ENCODE assay signal across 3 cellular contexts in the genomic region with DNA sequence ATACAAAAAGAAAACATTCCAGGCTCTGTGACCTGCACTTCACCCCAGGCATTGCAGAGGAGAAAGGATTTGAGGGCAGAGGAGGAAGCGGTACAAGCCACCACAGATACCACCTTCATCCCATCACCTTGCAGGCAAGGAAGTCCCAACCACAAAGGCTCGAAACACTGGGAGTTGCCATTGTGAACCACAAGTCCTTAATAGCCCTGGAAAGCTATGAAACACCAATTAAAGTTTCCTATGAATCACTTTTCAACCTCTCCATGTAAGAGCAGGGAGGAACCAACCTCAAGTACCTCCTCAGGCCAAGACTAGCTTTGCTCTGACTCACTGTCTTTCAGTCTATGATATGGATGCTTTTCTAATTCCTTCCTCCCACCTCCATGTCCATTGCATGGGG.
TF ChIP-seq lines count a peak whose summit lies in the region.

No MANE protein-coding gene starts in this region.

TF ChIP-seq in IMR-90, 13 proteins besides CTCF, POLR2A, EP300 and RAD21 (continued from another document):
- no peak for TF ChIP-seq MAFK (IDR thresholded peaks at IDR 0.05; ENCODE audit: low read depth, low read length)

TF ChIP-seq in WTC11, 78 proteins besides CTCF, POLR2A, EP300 and RAD21 (continued from another document):
- TF ChIP-seq, protein P1, sequence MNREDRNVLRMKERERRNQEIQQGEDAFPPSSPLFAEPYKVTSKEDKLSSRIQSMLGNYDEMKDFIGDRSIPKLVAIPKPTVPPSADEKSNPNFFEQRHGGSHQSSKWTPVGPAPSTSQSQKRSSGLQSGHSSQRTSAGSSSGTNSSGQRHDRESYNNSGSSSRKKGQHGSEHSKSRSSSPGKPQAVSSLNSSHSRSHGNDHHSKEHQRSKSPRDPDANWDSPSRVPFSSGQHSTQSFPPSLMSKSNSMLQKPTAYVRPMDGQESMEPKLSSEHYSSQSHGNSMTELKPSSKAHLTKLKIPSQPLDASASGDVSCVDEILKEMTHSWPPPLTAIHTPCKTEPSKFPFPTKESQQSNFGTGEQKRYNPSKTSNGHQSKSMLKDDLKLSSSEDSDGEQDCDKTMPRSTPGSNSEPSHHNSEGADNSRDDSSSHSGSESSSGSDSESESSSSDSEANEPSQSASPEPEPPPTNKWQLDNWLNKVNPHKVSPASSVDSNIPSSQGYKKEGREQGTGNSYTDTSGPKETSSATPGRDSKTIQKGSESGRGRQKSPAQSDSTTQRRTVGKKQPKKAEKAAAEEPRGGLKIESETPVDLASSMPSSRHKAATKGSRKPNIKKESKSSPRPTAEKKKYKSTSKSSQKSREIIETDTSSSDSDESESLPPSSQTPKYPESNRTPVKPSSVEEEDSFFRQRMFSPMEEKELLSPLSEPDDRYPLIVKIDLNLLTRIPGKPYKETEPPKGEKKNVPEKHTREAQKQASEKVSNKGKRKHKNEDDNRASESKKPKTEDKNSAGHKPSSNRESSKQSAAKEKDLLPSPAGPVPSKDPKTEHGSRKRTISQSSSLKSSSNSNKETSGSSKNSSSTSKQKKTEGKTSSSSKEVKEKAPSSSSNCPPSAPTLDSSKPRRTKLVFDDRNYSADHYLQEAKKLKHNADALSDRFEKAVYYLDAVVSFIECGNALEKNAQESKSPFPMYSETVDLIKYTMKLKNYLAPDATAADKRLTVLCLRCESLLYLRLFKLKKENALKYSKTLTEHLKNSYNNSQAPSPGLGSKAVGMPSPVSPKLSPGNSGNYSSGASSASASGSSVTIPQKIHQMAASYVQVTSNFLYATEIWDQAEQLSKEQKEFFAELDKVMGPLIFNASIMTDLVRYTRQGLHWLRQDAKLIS (CRISPR knock-in tag; IDR thresholded peaks at IDR 0.05; ENCODE audit: borderline replicate concordance): no peak
- TF ChIP-seq RORB (CRISPR knock-in tag; IDR thresholded peaks at IDR 0.05) (no peak), NR3C1 (CRISPR knock-in tag; conservative IDR thresholded peaks at IDR 0.05; ENCODE audit: low read depth) (no peak), CBFB (CRISPR knock-in tag; IDR thresholded peaks at IDR 0.05; ENCODE audit: low read depth) (no peak), ZNF396 (CRISPR knock-in tag; IDR thresholded peaks at IDR 0.05; ENCODE audit: borderline replicate concordance) (no peak), ZNF219 (CRISPR knock-in tag; IDR thresholded peaks at IDR 0.05; ENCODE audit: borderline replicate concordance) (no peak), ZNF263 (CRISPR knock-in tag; IDR thresholded peaks at IDR 0.05; ENCODE audit: low read depth) (no peak), JAZF1 (CRISPR knock-in tag; IDR thresholded peaks at IDR 0.05) (no peak), NR1H2 (CRISPR knock-in tag; IDR thresholded peaks at IDR 0.05) (no peak), NFYB (CRISPR knock-in tag; conservative IDR thresholded peaks at IDR 0.05; ENCODE audit: low read depth) (no peak), TEAD4 (CRISPR knock-in tag; IDR thresholded peaks at IDR 0.05) (no peak), ZNF416 (CRISPR knock-in tag; IDR thresholded peaks at IDR 0.05) (no peak), FOXP1 (CRISPR knock-in tag; IDR thresholded peaks at IDR 0.05; ENCODE audit: borderline replicate concordance) (no peak)
- TF ChIP-seq, protein P2, sequence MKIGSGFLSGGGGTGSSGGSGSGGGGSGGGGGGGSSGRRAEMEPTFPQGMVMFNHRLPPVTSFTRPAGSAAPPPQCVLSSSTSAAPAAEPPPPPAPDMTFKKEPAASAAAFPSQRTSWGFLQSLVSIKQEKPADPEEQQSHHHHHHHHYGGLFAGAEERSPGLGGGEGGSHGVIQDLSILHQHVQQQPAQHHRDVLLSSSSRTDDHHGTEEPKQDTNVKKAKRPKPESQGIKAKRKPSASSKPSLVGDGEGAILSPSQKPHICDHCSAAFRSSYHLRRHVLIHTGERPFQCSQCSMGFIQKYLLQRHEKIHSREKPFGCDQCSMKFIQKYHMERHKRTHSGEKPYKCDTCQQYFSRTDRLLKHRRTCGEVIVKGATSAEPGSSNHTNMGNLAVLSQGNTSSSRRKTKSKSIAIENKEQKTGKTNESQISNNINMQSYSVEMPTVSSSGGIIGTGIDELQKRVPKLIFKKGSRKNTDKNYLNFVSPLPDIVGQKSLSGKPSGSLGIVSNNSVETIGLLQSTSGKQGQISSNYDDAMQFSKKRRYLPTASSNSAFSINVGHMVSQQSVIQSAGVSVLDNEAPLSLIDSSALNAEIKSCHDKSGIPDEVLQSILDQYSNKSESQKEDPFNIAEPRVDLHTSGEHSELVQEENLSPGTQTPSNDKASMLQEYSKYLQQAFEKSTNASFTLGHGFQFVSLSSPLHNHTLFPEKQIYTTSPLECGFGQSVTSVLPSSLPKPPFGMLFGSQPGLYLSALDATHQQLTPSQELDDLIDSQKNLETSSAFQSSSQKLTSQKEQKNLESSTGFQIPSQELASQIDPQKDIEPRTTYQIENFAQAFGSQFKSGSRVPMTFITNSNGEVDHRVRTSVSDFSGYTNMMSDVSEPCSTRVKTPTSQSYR (CRISPR knock-in tag; IDR thresholded peaks at IDR 0.05): no peak
- TF ChIP-seq, protein P3, sequence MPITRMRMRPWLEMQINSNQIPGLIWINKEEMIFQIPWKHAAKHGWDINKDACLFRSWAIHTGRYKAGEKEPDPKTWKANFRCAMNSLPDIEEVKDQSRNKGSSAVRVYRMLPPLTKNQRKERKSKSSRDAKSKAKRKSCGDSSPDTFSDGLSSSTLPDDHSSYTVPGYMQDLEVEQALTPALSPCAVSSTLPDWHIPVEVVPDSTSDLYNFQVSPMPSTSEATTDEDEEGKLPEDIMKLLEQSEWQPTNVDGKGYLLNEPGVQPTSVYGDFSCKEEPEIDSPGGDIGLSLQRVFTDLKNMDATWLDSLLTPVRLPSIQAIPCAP (CRISPR knock-in tag; IDR thresholded peaks at IDR 0.05): no peak
- TF ChIP-seq, protein P4, sequence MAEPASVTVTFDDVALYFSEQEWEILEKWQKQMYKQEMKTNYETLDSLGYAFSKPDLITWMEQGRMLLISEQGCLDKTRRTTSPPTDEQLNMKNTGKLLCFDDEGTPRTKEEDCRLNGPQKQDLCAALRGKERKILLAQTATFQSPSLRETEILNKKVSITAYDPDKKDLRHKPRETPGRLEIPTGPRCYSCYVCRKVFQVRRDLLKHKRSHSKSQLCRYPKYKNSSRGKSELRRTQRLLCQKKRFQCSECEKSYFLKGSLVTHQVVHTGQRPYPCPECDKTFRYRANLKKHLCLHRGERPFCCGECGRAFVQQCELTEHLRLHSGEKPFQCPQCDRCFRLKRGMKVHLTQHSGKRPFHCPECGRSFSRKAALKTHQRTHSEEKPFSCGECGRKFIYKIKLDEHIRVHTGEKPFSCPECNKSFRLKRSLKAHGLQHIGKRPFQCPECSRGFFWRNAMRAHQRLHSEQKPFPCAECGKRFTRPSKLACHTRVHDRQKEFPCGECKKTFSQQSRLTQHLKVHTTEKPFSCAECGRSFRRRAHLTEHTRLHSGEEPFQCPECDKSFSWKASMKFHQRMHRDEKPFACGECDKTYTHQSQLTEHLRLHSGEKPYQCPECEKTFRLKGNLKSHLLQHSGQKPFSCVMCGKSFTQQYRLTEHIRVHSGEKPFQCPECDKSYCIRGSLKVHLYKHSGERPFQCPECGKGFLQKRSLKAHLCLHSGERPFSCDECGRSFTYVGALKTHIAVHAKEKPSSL (CRISPR knock-in tag; conservative IDR thresholded peaks at IDR 0.05): no peak

TF ChIP-seq in GM23338, 12 proteins besides CTCF, POLR2A, EP300 and RAD21 (continued from another document):
- TF ChIP-seq STAT1 (IDR thresholded peaks at IDR 0.05; ENCODE audit: unreplicated experiment) (no peak), ZNF331 (CRISPR knock-in tag; IDR thresholded peaks at IDR 0.05; ENCODE audit: low read depth) (no peak), EZH2 (IDR thresholded peaks at IDR 0.05; ENCODE audit: low read depth, unreplicated experiment) (no peak), NANOG (IDR thresholded peaks at IDR 0.05; ENCODE audit: borderline replicate concordance) (no peak), ZNF114 (CRISPR knock-in tag; IDR thresholded peaks at IDR 0.05) (no peak), CREB1 (CRISPR knock-in tag; IDR thresholded peaks at IDR 0.05; ENCODE audit: low read depth) (no peak)
- TF ChIP-seq, protein P5, sequence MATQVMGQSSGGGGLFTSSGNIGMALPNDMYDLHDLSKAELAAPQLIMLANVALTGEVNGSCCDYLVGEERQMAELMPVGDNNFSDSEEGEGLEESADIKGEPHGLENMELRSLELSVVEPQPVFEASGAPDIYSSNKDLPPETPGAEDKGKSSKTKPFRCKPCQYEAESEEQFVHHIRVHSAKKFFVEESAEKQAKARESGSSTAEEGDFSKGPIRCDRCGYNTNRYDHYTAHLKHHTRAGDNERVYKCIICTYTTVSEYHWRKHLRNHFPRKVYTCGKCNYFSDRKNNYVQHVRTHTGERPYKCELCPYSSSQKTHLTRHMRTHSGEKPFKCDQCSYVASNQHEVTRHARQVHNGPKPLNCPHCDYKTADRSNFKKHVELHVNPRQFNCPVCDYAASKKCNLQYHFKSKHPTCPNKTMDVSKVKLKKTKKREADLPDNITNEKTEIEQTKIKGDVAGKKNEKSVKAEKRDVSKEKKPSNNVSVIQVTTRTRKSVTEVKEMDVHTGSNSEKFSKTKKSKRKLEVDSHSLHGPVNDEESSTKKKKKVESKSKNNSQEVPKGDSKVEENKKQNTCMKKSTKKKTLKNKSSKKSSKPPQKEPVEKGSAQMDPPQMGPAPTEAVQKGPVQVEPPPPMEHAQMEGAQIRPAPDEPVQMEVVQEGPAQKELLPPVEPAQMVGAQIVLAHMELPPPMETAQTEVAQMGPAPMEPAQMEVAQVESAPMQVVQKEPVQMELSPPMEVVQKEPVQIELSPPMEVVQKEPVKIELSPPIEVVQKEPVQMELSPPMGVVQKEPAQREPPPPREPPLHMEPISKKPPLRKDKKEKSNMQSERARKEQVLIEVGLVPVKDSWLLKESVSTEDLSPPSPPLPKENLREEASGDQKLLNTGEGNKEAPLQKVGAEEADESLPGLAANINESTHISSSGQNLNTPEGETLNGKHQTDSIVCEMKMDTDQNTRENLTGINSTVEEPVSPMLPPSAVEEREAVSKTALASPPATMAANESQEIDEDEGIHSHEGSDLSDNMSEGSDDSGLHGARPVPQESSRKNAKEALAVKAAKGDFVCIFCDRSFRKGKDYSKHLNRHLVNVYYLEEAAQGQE (IDR thresholded peaks at IDR 0.05; ENCODE audit: unreplicated experiment): no peak
- TF ChIP-seq, protein P6, sequence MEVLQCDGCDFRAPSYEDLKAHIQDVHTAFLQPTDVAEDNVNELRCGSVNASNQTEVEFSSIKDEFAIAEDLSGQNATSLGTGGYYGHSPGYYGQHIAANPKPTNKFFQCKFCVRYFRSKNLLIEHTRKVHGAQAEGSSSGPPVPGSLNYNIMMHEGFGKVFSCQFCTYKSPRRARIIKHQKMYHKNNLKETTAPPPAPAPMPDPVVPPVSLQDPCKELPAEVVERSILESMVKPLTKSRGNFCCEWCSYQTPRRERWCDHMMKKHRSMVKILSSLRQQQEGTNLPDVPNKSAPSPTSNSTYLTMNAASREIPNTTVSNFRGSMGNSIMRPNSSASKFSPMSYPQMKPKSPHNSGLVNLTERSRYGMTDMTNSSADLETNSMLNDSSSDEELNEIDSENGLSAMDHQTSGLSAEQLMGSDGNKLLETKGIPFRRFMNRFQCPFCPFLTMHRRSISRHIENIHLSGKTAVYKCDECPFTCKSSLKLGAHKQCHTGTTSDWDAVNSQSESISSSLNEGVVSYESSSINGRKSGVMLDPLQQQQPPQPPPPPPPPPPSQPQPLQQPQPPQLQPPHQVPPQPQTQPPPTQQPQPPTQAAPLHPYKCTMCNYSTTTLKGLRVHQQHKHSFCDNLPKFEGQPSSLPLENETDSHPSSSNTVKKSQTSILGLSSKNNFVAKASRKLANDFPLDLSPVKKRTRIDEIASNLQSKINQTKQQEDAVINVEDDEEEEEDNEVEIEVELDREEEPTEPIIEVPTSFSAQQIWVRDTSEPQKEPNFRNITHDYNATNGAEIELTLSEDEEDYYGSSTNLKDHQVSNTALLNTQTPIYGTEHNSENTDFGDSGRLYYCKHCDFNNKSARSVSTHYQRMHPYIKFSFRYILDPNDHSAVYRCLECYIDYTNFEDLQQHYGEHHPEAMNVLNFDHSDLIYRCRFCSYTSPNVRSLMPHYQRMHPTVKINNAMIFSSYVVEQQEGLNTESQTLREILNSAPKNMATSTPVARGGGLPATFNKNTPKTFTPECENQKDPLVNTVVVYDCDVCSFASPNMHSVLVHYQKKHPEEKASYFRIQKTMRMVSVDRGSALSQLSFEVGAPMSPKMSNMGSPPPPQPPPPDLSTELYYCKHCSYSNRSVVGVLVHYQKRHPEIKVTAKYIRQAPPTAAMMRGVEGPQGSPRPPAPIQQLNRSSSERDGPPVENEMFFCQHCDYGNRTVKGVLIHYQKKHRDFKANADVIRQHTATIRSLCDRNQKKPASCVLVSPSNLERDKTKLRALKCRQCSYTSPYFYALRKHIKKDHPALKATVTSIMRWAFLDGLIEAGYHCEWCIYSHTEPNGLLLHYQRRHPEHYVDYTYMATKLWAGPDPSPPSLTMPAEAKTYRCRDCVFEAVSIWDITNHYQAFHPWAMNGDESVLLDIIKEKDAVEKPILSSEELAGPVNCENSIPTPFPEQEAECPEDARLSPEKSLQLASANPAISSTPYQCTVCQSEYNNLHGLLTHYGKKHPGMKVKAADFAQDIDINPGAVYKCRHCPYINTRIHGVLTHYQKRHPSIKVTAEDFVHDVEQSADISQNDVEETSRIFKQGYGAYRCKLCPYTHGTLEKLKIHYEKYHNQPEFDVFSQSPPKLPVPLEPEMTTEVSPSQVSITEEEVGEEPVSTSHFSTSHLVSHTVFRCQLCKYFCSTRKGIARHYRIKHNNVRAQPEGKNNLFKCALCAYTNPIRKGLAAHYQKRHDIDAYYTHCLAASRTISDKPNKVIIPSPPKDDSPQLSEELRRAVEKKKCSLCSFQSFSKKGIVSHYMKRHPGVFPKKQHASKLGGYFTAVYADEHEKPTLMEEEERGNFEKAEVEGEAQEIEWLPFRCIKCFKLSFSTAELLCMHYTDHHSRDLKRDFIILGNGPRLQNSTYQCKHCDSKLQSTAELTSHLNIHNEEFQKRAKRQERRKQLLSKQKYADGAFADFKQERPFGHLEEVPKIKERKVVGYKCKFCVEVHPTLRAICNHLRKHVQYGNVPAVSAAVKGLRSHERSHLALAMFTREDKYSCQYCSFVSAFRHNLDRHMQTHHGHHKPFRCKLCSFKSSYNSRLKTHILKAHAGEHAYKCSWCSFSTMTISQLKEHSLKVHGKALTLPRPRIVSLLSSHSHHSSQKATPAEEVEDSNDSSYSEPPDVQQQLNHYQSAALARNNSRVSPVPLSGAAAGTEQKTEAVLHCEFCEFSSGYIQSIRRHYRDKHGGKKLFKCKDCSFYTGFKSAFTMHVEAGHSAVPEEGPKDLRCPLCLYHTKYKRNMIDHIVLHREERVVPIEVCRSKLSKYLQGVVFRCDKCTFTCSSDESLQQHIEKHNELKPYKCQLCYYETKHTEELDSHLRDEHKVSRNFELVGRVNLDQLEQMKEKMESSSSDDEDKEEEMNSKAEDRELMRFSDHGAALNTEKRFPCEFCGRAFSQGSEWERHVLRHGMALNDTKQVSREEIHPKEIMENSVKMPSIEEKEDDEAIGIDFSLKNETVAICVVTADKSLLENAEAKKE (CRISPR knock-in tag; IDR thresholded peaks at IDR 0.05): no peak
